In the genomic region with DNA sequence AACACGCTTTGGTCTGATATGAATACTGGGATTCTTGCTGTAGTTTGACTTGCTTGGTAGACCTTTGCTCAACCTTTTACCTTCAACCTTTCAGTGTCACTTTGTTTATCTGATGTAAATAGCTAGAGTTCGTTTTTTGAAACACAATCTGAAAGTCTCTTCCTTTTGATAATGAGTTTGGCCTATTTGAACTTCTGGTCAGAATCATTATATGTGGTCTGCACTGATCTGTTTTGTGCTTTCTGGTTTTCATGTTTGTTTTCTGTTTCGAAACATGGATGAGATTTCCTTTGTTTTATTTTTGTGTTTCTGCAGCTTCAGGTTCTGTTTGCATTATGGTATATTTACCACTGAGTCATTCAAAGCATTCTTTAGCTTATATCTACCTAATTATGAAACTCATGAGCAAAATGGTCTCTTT, we compare ENCODE assay signal across 1 cellular context.
TF ChIP-seq lines count a peak whose summit lies in the region.

No MANE protein-coding gene starts in this region.

TF ChIP-seq in SK-N-SH treated with all-trans-retinoic acid at 6 μM for 48 hours, 23 proteins besides CTCF, POLR2A, EP300 and RAD21 (continued from another document):
- TF ChIP-seq ZNF565 (CRISPR knock-in tag; conservative IDR thresholded peaks at IDR 0.05; ENCODE audit: low read depth) (no peak), SNAI2 (CRISPR knock-in tag; IDR thresholded peaks at IDR 0.05) (no peak), PPARA (CRISPR knock-in tag; IDR thresholded peaks at IDR 0.05; ENCODE audit: borderline replicate concordance) (no peak), POU6F1 (CRISPR knock-in tag; IDR thresholded peaks at IDR 0.05; ENCODE audit: borderline replicate concordance, low read depth) (no peak), ARNTL (CRISPR knock-in tag; IDR thresholded peaks at IDR 0.05; ENCODE audit: borderline replicate concordance, low read depth) (no peak), ZNF70 (CRISPR knock-in tag; IDR thresholded peaks at IDR 0.05) (no peak), BACH2 (CRISPR knock-in tag; IDR thresholded peaks at IDR 0.05; ENCODE audit: borderline replicate concordance) (no peak), ZFP30 (CRISPR knock-in tag; IDR thresholded peaks at IDR 0.05) (no peak)
- TF ChIP-seq, protein P1, sequence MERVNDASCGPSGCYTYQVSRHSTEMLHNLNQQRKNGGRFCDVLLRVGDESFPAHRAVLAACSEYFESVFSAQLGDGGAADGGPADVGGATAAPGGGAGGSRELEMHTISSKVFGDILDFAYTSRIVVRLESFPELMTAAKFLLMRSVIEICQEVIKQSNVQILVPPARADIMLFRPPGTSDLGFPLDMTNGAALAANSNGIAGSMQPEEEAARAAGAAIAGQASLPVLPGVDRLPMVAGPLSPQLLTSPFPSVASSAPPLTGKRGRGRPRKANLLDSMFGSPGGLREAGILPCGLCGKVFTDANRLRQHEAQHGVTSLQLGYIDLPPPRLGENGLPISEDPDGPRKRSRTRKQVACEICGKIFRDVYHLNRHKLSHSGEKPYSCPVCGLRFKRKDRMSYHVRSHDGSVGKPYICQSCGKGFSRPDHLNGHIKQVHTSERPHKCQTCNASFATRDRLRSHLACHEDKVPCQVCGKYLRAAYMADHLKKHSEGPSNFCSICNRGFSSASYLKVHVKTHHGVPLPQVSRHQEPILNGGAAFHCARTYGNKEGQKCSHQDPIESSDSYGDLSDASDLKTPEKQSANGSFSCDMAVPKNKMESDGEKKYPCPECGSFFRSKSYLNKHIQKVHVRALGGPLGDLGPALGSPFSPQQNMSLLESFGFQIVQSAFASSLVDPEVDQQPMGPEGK (CRISPR knock-in tag; IDR thresholded peaks at IDR 0.05; ENCODE audit: borderline replicate concordance), result no peak
